ENCODE assay signal across 8 cellular contexts in the genomic region with DNA sequence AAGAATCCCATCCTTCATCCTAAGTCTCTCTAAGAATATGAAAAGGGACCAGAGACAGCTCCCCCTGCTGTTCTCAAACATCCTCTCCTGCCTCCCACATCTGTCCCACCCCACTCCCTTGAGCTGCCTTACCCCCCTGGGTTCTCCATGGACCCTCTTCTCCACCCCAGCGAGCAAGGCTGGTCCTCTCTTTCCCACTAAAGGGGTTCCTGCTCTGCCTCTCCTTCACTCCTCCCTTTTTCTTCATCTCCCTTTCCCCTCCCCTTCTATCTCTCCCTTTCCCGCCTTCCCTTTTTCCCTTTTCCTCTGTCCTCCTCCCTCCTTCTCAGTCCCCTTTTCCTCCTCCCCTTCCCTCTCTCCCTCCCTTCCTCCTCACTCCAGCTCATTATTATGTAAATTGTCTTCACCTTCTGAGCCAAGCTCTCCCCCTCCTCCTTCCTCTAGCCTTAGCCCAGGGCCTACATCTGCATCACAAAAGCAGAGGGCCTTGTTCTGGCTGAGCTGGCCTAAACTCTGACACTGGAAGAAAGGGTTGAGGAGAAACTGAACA.
DNase-seq lines count a peak whose midpoint lies in the region; ATAC-seq, FAIRE-seq and TF ChIP-seq lines count a peak whose summit lies in the region.

No MANE protein-coding gene starts in this region.

- FAIRE-seq in bronchial epithelial cell (lab: Jason Lieb, UNC), result no peak

- H3K4me3 ChIP-seq in LNCaP clone FGC (ENCODE audit: low read depth, low read length) (no peak overlapping the region), bronchial epithelial cell (ENCODE audit: low read depth, low read length) (no peak overlapping the region)

- ATAC-seq in GM18498 (IDR thresholded peaks at IDR 0.05; ENCODE audit: unreplicated experiment) (no peak), HG02884 (IDR thresholded peaks at IDR 0.05; ENCODE audit: unreplicated experiment) (no peak)
- no peak for ATAC-seq in stimulated activated naive CD8-positive, alpha-beta T cell treated with anti-CD3 and anti-CD28 coated beads, Interleukin-15, Interleukin-2, amounts not matched to agents 100 U/mL and 50 U/mL, for 24 hours

- DNase-seq in GM03348 (ENCODE audit: low spot score) (peak; percentile 36), LNCaP clone FGC (ENCODE audit: low read depth) (no peak), bronchial epithelial cell (ENCODE audit: low read depth) (peak; percentile 10), midbrain (lab: John Stamatoyannopoulos, UW) (peak; percentile 57), SIG-M5 treated with dmso at 0.1 percent for 504 hours (lab: John Stamatoyannopoulos, UW; ENCODE audit: unreplicated experiment) (no peak)
- no peak for DNase-seq in stimulated activated naive CD8-positive, alpha-beta T cell treated with anti-CD3 and anti-CD28 coated beads, Interleukin-15, Interleukin-2, amounts not matched to agents 100 U/mL and 50 U/mL, for 24 hours

- H3K27me3 ChIP-seq in bronchial epithelial cell (ENCODE audit: control insufficient read depth, insufficient read depth, low read length), result no peaks in the 10 kb centered on the region

- no peaks in the 10 kb centered on the region for H3K36me3 ChIP-seq in bronchial epithelial cell (ENCODE audit: control insufficient read depth, insufficient read depth, low read length)

- peak; percentile 34 for TF ChIP-seq CTCF in LNCaP clone FGC (IDR thresholded peaks at IDR 0.05; ENCODE audit: control insufficient read depth, extremely low read depth, insufficient read depth)
- TF ChIP-seq CTCF in bronchial epithelial cell (IDR thresholded peaks at IDR 0.05; ENCODE audit: insufficient read depth, low read length, severe bottlenecking), result peak; percentile 37

Comparison
In these comparisons a context has a peak if more than half of its experiments do, and no peak if none do; other contexts are left out.
1. DNase-seq: peak in GM03348 (single experiment), bronchial epithelial cell (single experiment) and midbrain (single experiment); none in LNCaP clone FGC (single experiment), SIG-M5 treated with dmso at 0.1 percent for 504 hours (single experiment) and stimulated activated naive CD8-positive, alpha-beta T cell treated with anti-CD3 and anti-CD28 coated beads, Interleukin-15, Interleukin-2, amounts not matched to agents 100 U/mL and 50 U/mL, for 24 hours (single experiment).